9 cellular contexts compared by ENCODE assay signal in the genomic region with DNA sequence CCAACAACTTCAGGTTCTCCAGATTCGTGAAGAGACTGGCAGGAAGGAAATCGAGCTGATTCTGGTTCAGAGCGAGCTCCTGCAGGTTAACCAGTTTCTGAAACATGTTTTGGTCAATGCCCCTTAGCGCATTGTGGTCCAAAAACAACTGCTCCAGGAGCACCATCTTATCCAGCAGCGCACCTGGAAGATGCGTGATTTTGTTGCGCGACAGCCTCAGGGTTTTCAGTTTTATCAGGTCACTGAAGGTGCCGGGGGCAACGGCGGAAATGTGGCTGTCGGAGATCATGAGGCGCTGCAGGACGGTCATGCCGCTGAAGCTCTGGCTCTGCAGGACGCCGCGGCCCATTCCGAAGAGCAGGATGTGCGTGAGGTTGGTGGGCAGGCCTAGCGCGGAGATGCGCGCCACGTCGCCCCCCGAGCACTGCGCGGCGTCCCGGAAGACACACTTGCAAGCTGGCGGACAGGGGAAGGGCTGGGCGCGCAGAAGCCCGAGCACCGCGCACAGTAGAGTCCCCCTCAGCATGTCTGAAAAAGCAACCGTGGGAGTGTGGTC. TPM values are rescaled to one million over a fixed set of nuclear protein-coding genes. Genes with fewer than 3 reads are reported as not detected.
DNase-seq lines count a peak whose midpoint lies in the region; TF ChIP-seq lines count a peak whose summit lies in the region.
"Had no signal": no experiment of that assay in that cellular context is flagged by ENCODE, and none has a peak within 500 bp of the region (broad histone marks: within the 10 kb centered on the region; RNA-seq: fewer than 3 reads in every experiment).

No MANE protein-coding gene starts in this region.

- H3K9ac ChIP-seq in skeletal muscle satellite cell (ENCODE audit: low read depth, low read length): no peak overlapping the region

- peak overlapping the region; percentile 60 for H3K4me2 ChIP-seq in skeletal muscle satellite cell (ENCODE audit: low read length)

- H3K4me1 ChIP-seq in esophagus squamous epithelium (peaks cover 15 to 34% (median 23%) of the 10 kb centered on the region in 3 donors), skeletal muscle satellite cell (ENCODE audit: control insufficient read depth, insufficient read depth, low read length) (peaks cover 4% of the 10 kb centered on the region), thyroid gland (peaks cover 19 to 34% of the 10 kb centered on the region in 2 donors), testis (peaks cover 5% of the 10 kb centered on the region)

- no peak for TF ChIP-seq POLR2A in esophagus squamous epithelium (IDR thresholded peaks at IDR 0.05)
- no peak for TF ChIP-seq POLR2A in thyroid gland (IDR thresholded peaks at IDR 0.05)
- TF ChIP-seq POLR2A in testis (IDR thresholded peaks at IDR 0.05): no peak

- intact Hi-C loops in esophagus squamous epithelium (cut with DNase I): no loop called here
- intact Hi-C loops in thyroid gland (cut with DNase I): loop anchor here (5.0 kb wide), 1 partner anchor 56 kb away; no protein-coding TSS in a partner anchor
- intact Hi-C loops in testis (cut with DNase I; ENCODE audit: low total_unique reads): no loop called here

- no peaks in the 10 kb centered on the region for H3K36me3 ChIP-seq in H7 (replicated peaks; ENCODE audit: control insufficient read depth, insufficient read depth, low read length)
- H3K36me3 ChIP-seq in esophagus squamous epithelium: no peaks in the 10 kb centered on the region
- no peaks in the 10 kb centered on the region for H3K36me3 ChIP-seq in skeletal muscle satellite cell (ENCODE audit: insufficient read depth, low read length)
- no peaks in the 10 kb centered on the region for H3K36me3 ChIP-seq in thyroid gland
- H3K36me3 ChIP-seq in testis (ENCODE audit: low read depth, missing control alignments): no peaks in the 10 kb centered on the region

- H3K27ac ChIP-seq in esophagus squamous epithelium: no peak overlapping the region
- no peak overlapping the region for H3K27ac ChIP-seq in thyroid gland
- no peak overlapping the region for H3K27ac ChIP-seq in testis

- WGBS in esophagus squamous epithelium, 2 donors: 26 to 50% methylated on average over 6 to 13 of the region's 38 CpGs
- 29 to 39% methylated on average over 22 to 31 of the region's 38 CpGs for WGBS in thyroid gland, 2 donors
- 11 to 13% methylated on average over 8 to 37 of the region's 38 CpGs for WGBS in testis, 2 donors

- peak; percentile 36 for DNase-seq in H7
- peak; percentile 27 for DNase-seq in activated T-cell treated with anti-CD3 and anti-CD28 coated beads for 48 hours (ENCODE audit: low read depth)
- DNase-seq in esophagus squamous epithelium (lab: John Stamatoyannopoulos, UW): no peak
- no peak for DNase-seq in NCI-H1436 (lab: John Stamatoyannopoulos, UW)
- DNase-seq in thyroid gland: no peak
- DNase-seq in nucleus accumbens (lab: John Stamatoyannopoulos, UW): no peak
- DNase-seq in testis: no peak
- DNase-seq: NCI-H1436 treated with DMSO at 0.1 percent for 48 hours had no signal

- H3K27me3 ChIP-seq in H7 (ENCODE audit: control insufficient read depth, insufficient read depth, low read length) (peaks cover 6% of the 10 kb centered on the region; the same call in 1 of the 2 replicates), esophagus squamous epithelium (peaks cover 0 to 55% (median 1%) of the 10 kb centered on the region in 4 donors), skeletal muscle satellite cell (ENCODE audit: control insufficient read depth, insufficient read depth, low read length) (peaks cover 58% of the 10 kb centered on the region), thyroid gland (no peaks in the 10 kb centered on the region), testis (no peaks in the 10 kb centered on the region)

- H3K9me3 ChIP-seq in esophagus squamous epithelium (no peaks in the 10 kb centered on the region), skeletal muscle satellite cell (replicated peaks; ENCODE audit: low read length) (no peaks in the 10 kb centered on the region), thyroid gland (no peaks in the 10 kb centered on the region), testis (no peaks in the 10 kb centered on the region)

- no peak overlapping the region for H3K4me3 ChIP-seq in H7 (ENCODE audit: insufficient read depth, low read depth, low read length)
- peak overlapping the region in 3 of 4 donors; percentile 24 to 56 (median 38) for H3K4me3 ChIP-seq in esophagus squamous epithelium
- no peak overlapping the region for H3K4me3 ChIP-seq in skeletal muscle satellite cell (ENCODE audit: low read length)
- no peak overlapping the region for H3K4me3 ChIP-seq in thyroid gland (replicated peaks in 1 of 3)
- H3K4me3 ChIP-seq in testis: peak overlapping the region in 1 of 2 donors; percentile 24

- TF ChIP-seq CTCF in esophagus squamous epithelium (IDR thresholded peaks at IDR 0.05): no peak
- no peak for TF ChIP-seq CTCF in thyroid gland (IDR thresholded peaks at IDR 0.05)
- TF ChIP-seq CTCF in testis (IDR thresholded peaks at IDR 0.05): no peak

RNA-seq across cellular contexts. Expression of a gene that starts 1.2 kb away (rescaled TPM):
- total RNA-seq in H7 (2014; rRNA removed; shearing (Covaris generic)): not detected in 2 replicates
- total RNA-seq in esophagus squamous epithelium (under 1 TPM in 1 of 4 donors, not detected in 3; 0.38 TPM), thyroid gland (1 to 10 TPM in 1 of 4 donors, under 1 TPM in 3; 0.39 to 1.2 (median 0.74) TPM), testis (under 1 TPM; 0.06 to 0.16 TPM)
- total RNA-seq in skeletal muscle satellite cell (2012; rRNA removed): 0.22 TPM in 1 of 2 replicates, not detected in the other
- not detected for polyA plus RNA-seq in testis (ENCODE audit: insufficient read depth, low read depth, low replicate concordance)

RNA-seq across cellular contexts. Expression of a gene that starts 28.3 kb away (rescaled TPM):
- total RNA-seq in H7 (2014; rRNA removed; shearing (Covaris generic)): 0.18 and 0.21 TPM in 2 replicates
- total RNA-seq in esophagus squamous epithelium: under 1 TPM in 1 of 4 donors, not detected in 3; 0.38 TPM
- total RNA-seq in skeletal muscle satellite cell (2012; rRNA removed): 0.22 and 0.25 TPM in 2 replicates
- 1 to 10 TPM in 3 of 4 donors, under 1 TPM in 1; 0.79 to 6.7 (median 1.4) TPM for total RNA-seq in thyroid gland
- total RNA-seq in testis: under 1 TPM in 1 of 2 donors, not detected in 1; 0.06 TPM
- 0.75 TPM for polyA plus RNA-seq in testis (ENCODE audit: insufficient read depth, low read depth, low replicate concordance)

RNA-seq across cellular contexts. Expression of a gene that starts 46.7 kb away (rescaled TPM):
- total RNA-seq in H7 (2014; rRNA removed; shearing (Covaris generic)): 0.21 TPM in 1 of 2 replicates, not detected in the other
- total RNA-seq in esophagus squamous epithelium (not detected), thyroid gland (not detected), testis (1 to 10 TPM; 1.1 to 1.4 TPM)
- total RNA-seq in skeletal muscle satellite cell (2012; rRNA removed): not detected in 2 replicates
- polyA plus RNA-seq in testis (ENCODE audit: insufficient read depth, low read depth, low replicate concordance): 0.36 TPM

Comparison
In these comparisons a context has a peak if more than half of its experiments do, and no peak if none do; other contexts are left out.
1. DNase-seq: peak in H7 (single experiment) and activated T-cell treated with anti-CD3 and anti-CD28 coated beads for 48 hours (single experiment); none in esophagus squamous epithelium (single experiment), NCI-H1436 (single experiment), thyroid gland (0 of 2), nucleus accumbens (0 of 56) and testis (single experiment).
2. H3K4me3 ChIP-seq: peak in esophagus squamous epithelium (3 of 4); none in H7 (single experiment), skeletal muscle satellite cell (single experiment) and thyroid gland (0 of 3).